ENCODE assay signal across 8 cellular contexts in genomic region chr10:63521389-63522128, GRCh38. TPM values are rescaled to one million over a fixed set of nuclear protein-coding genes. Genes with fewer than 3 reads are reported as not detected.
DNase-seq lines count a peak whose midpoint lies in the region; ATAC-seq and TF ChIP-seq lines count a peak whose summit lies in the region.

TSS of gene REEP3 (plus strand) at chr10:63521401. CDS start at chr10:63521546, 145 bp downstream.

- TF ChIP-seq CTCF in fibroblast of the aortic adventitia (IDR thresholded peaks at IDR 0.05; ENCODE audit: insufficient read depth, low read length) (no peak), nephron progenitor cell (IDR thresholded peaks at IDR 0.05) (no peak)

- H3K27ac Mint-ChIP-seq in nephron progenitor cell: peak within 1 kb of the TSS; percentile 99

- DNase-seq in D341Med (ENCODE audit: low spot score): peak; percentile 86
- DNase-seq in RKO (ENCODE audit: low spot score): peak; percentile 60
- DNase-seq in activated effector memory CD4-positive, alpha-beta T cell treated with anti-CD3 and anti-CD28 coated beads, Interleukin-2, amount 50 U/mL, for 16 hours: peak; percentile 85
- peak; percentile 68 for DNase-seq in fibroblast of the aortic adventitia (ENCODE audit: low read depth)
- DNase-seq in nephron progenitor cell: peak; percentile 74
- peak; percentile 49 for DNase-seq in stromal cell of bone marrow (ENCODE audit: low read depth)

- H3K36me3 Mint-ChIP-seq in nephron progenitor cell (ENCODE audit: low read depth): peaks cover 40% of the 10 kb centered on the region

- peaks cover 37% of the 10 kb centered on the region for H3K9me3 Mint-ChIP-seq in nephron progenitor cell

- H3K4me3 Mint-ChIP-seq in nephron progenitor cell: peak within 1 kb of the TSS; percentile 89

- peaks cover 47% of the 10 kb centered on the region for H3K4me1 Mint-ChIP-seq in nephron progenitor cell

- H3K27me3 Mint-ChIP-seq in nephron progenitor cell (ENCODE audit: low read depth, poor library complexity): peaks cover 3% of the 10 kb centered on the region

- ATAC-seq in GM19397 (IDR thresholded peaks at IDR 0.05; ENCODE audit: unreplicated experiment) (peak; percentile 69), HG03565 (IDR thresholded peaks at IDR 0.05; ENCODE audit: unreplicated experiment) (peak; percentile 50)

- H3K4me3 ChIP-seq in fibroblast of the aortic adventitia (ENCODE audit: low read depth, low read length): peak within 1 kb of the TSS; percentile 71

RNA-seq across cellular contexts. Expression of gene REEP3, which starts in this region (rescaled TPM):
- 17.7 and 95.1 TPM in 2 replicates for total RNA-seq in fibroblast of the aortic adventitia (ENCODE audit: low replicate concordance)

Comparison
In these comparisons a context has a peak if more than half of its experiments do, and no peak if none do; other contexts are left out.
1. Peak in every context shown above with its lines: DNase-seq, ATAC-seq and H3K4me3 ChIP-seq.